ENCODE assay signal across 23 cellular contexts in the genomic region with DNA sequence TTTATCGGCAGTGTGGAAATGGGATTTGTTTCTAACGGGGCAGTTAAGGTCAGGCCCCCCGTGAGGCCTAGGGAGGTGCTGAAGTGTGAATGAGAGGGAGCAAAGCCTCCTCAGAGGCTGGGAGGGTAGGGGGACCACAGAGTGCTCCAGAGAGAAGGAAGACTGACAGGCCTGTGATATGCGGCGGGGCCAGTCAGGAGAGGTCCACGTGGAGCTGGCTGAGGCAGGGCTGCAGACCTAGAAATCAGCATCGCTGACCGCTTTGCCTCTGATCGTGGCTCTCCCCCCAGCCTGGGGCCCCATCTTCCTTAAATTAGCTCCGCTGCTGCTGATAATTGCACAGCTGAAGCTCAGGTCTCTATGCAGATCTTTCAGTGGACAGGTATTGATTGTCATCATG.
DNase-seq lines count a peak whose midpoint lies in the region; ATAC-seq and TF ChIP-seq lines count a peak whose summit lies in the region.
"Had no signal": no experiment of that assay in that cellular context is flagged by ENCODE, and none has a peak within 500 bp of the region (broad histone marks: within the 10 kb centered on the region; RNA-seq: fewer than 3 reads in every experiment).

No MANE protein-coding gene starts in this region.

- TF ChIP-seq CTCF in WERI-Rb-1 (IDR thresholded peaks at IDR 0.05; ENCODE audit: low read depth, low read length), result no peak
- TF ChIP-seq CTCF in spleen (IDR thresholded peaks at IDR 0.05 in 8 of 11, conservative IDR thresholded peaks at IDR 0.05 in 3 of 11), result no peak
- no peak for TF ChIP-seq CTCF in mesothelial cell of epicardium (IDR thresholded peaks at IDR 0.05; ENCODE audit: unreplicated experiment)

- peaks cover 6% of the 10 kb centered on the region for H3K4me1 Mint-ChIP-seq in mesothelial cell of epicardium

- H3K27ac Mint-ChIP-seq in mesothelial cell of epicardium, result no peak overlapping the region
- H3K27ac Mint-ChIP-seq: CD14-positive monocyte; CD4-positive, alpha-beta T cell; GM23338; H9 had no signal

- WGBS in spleen, 5 donors, result 79 to 95% (median 88%) methylated on average over 10 of the region's 10 CpGs

- H3K9me3 ChIP-seq in WERI-Rb-1 (ENCODE audit: severe bottlenecking) (peaks cover 4% of the 10 kb centered on the region), spleen (no peaks in the 10 kb centered on the region)
- H3K9me3 ChIP-seq: A549; BE2C; BLaER1 treated with 17β-estradiol and CSF1 and Interleukin-3, amounts not matched to agents 10 nM and 100 nM had no signal

- TF ChIP-seq POLR2A in spleen (IDR thresholded peaks at IDR 0.05), result no peak

- ATAC-seq in Right ventricle myocardium superior (ENCODE audit: poor library complexity) (peak; percentile 43), Right ventricle myocardium inferior (no peak)
- ATAC-seq: A549, GM12878, GM23338, HCT116 had no signal

- H3K27me3 ChIP-seq in WERI-Rb-1 (ENCODE audit: insufficient read depth, low read depth, severe bottlenecking) (no peaks in the 10 kb centered on the region), spleen (replicated peaks in 1 of 7) (no peaks in the 10 kb centered on the region)
- H3K27me3 ChIP-seq: BE2C; BLaER1 treated with 17β-estradiol and CSF1 and Interleukin-3, amounts not matched to agents 10 nM and 100 nM had no signal

- H3K4me1 ChIP-seq in spleen, result no peaks in the 10 kb centered on the region
- H3K4me1 ChIP-seq: BE2C had no signal

- no peak overlapping the region for H3K27ac ChIP-seq in WERI-Rb-1
- H3K27ac ChIP-seq in spleen, result no peak overlapping the region
- H3K27ac ChIP-seq: A549; BLaER1 treated with 17β-estradiol and CSF1 and Interleukin-3, amounts not matched to agents 10 nM and 100 nM had no signal

- H3K4me3 Mint-ChIP-seq in mesothelial cell of epicardium, result no peak overlapping the region
- H3K4me3 Mint-ChIP-seq: CD14-positive monocyte; CD4-positive, alpha-beta T cell; GM23338; H9 had no signal

- H3K36me3 ChIP-seq in WERI-Rb-1, result no peaks in the 10 kb centered on the region
- no peaks in the 10 kb centered on the region for H3K36me3 ChIP-seq in spleen
- H3K36me3 ChIP-seq: BE2C; BLaER1 treated with 17β-estradiol and CSF1 and Interleukin-3, amounts not matched to agents 10 nM and 100 nM had no signal

- H3K4me3 ChIP-seq in WERI-Rb-1 (ENCODE audit: low read depth, low read length), result no peak overlapping the region
- H3K4me3 ChIP-seq in spleen, result no peak overlapping the region
- H3K4me3 ChIP-seq: A549; BLaER1 treated with 17β-estradiol and CSF1 and Interleukin-3, amounts not matched to agents 10 nM and 100 nM; GM12878; GM23338 had no signal

- DNase-seq in Right ventricle myocardium superior, result no peak
- DNase-seq in Right ventricle myocardium inferior (ENCODE audit: missing footprints), result no peak
- peak; percentile 17 for DNase-seq in WERI-Rb-1
- peak; percentile 62 for DNase-seq in spleen
- DNase-seq in mesothelial cell of epicardium (ENCODE audit: low spot score in 2 of 2, unreplicated experiment in 2 of 2), result no peak
- no peak for DNase-seq in SIG-M5 (lab: John Stamatoyannopoulos, UW)
- DNase-seq: 8988T; ACHN; AML-193; BE2C; CD4-positive, alpha-beta T cell; CD8-positive, alpha-beta memory T cell; DMS 273 treated with DMSO at 0.1 percent for 48 hours; DMS79; EL; GDM1; H9 had no signal

- peaks cover 4% of the 10 kb centered on the region for H3K27me3 Mint-ChIP-seq in mesothelial cell of epicardium (ENCODE audit: low read depth)
- H3K27me3 Mint-ChIP-seq: CD4-positive, alpha-beta T cell; CD8-positive, alpha-beta memory T cell had no signal

- peaks cover 4% of the 10 kb centered on the region for H3K9me3 Mint-ChIP-seq in mesothelial cell of epicardium
- H3K9me3 Mint-ChIP-seq: CD4-positive, alpha-beta T cell; CD8-positive, alpha-beta memory T cell; GM23338; H9 had no signal

- intact Hi-C loops in Right ventricle myocardium superior (cut with DNase I) (no loop called here), Right ventricle myocardium inferior (cut with DNase I) (loop anchor here (5.0 kb wide), 1 partner anchor 163 kb away; no protein-coding TSS in a partner anchor), spleen (cut with DNase I; ENCODE audit: low total_unique reads) (no loop called here)

- no peaks in the 10 kb centered on the region for H3K36me3 Mint-ChIP-seq in mesothelial cell of epicardium
- H3K36me3 Mint-ChIP-seq: CD14-positive monocyte had no signal

Comparison
In these comparisons a context has a peak if more than half of its experiments do, and no peak if none do; other contexts are left out.
1. DNase-seq: peak in WERI-Rb-1 (single experiment) and spleen (single experiment); none in Right ventricle myocardium superior (single experiment), Right ventricle myocardium inferior (single experiment), mesothelial cell of epicardium (0 of 2) and SIG-M5 (single experiment).